Comparison of ENCODE assay signal across 1 cellular context in the genomic region with DNA sequence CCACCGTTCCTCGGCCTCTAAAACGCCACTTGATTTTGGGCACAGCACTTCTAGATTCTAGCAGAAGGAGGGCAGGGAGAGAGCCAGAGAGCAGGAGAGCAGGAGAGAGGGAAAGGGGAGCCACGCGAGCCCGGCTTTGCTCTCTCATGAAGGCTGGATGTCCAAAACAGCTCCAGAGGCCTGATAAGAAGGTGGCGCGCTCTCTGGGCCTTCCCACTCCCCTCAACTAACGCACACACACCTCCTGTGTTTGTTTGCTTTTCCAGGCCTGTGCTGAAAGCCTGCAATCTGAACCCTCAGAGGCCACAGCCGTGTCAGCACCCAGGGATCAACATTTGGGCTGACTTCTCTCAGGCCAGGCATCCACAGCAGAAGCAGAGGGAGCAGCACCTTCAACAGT.
TF ChIP-seq lines count a peak whose summit lies in the region.

No MANE protein-coding gene starts in this region.

TF ChIP-seq in H1, 55 proteins besides CTCF, POLR2A, EP300 and RAD21:
- TF ChIP-seq SAP30 (IDR thresholded peaks at IDR 0.05; ENCODE audit: insufficient read depth, insufficient replicate concordance, low read length) (no peak), RNF2 (IDR thresholded peaks at IDR 0.05; ENCODE audit: borderline replicate concordance, low read depth, low read length, missing control alignments, poor library complexity, severe bottlenecking) (no peak), KDM1A (IDR thresholded peaks at IDR 0.05; ENCODE audit: borderline replicate concordance, low read length) (no peak), BACH1 (IDR thresholded peaks at IDR 0.05; ENCODE audit: low read length) (no peak), RFX5 (IDR thresholded peaks at IDR 0.05; ENCODE audit: borderline replicate concordance, low read depth, low read length) (no peak), CHD1 (IDR thresholded peaks at IDR 0.05; ENCODE audit: low read depth, low read length) (no peak), SIRT6 (IDR thresholded peaks at IDR 0.05; ENCODE audit: low read length) (no peak)
TF ChIP-seq in H1: peak in this region for 0.
